In genomic region chr4:158826882-158827281, GRCh38 we compare ENCODE assay signal across 12 cellular contexts. TPM values are rescaled to one million over a fixed set of nuclear protein-coding genes. Genes with fewer than 3 reads are reported as not detected.
DNase-seq lines count a peak whose midpoint lies in the region; ATAC-seq, FAIRE-seq and TF ChIP-seq lines count a peak whose summit lies in the region.
"Had no signal": no experiment of that assay in that cellular context is flagged by ENCODE, and none has a peak within 500 bp of the region (broad histone marks: within the 10 kb centered on the region; RNA-seq: fewer than 3 reads in every experiment).

No MANE protein-coding gene starts in this region.

- peaks cover 6% of the 10 kb centered on the region for H3K36me3 Mint-ChIP-seq in Caco-2 (ENCODE audit: insufficient read depth, unreplicated experiment)
- H3K36me3 Mint-ChIP-seq in activated T-helper 17 cell treated with anti-CD3 and anti-CD28 coated beads, Interleukin-2, amount 50 U/mL, for 72 hours (ENCODE audit: low read depth) = peaks cover 57% of the 10 kb centered on the region

- H3K4me3 Mint-ChIP-seq in Caco-2 (ENCODE audit: unreplicated experiment) = peak overlapping the region; percentile 37
- H3K4me3 Mint-ChIP-seq in activated T-helper 17 cell treated with anti-CD3 and anti-CD28 coated beads, Interleukin-2, amount 50 U/mL, for 72 hours = peak overlapping the region; percentile 65

- TF ChIP-seq POLR2A in HepG2 (IDR thresholded peaks at IDR 0.05; ENCODE audit: insufficient read depth in 1 of 2, low read depth in 2 of 2, low read length in 2 of 2) = no peak

- CTCF ChIA-PET in Caco-2 (lab: Charles Lee) = interaction anchor here (1.0 to 1.1 kb wide), 2 partner anchors 27 to 629 kb away, joined by 3 to 7 read pairs; no protein-coding TSS in a partner anchor
- CTCF ChIA-PET in HepG2 (lab: Yijun Ruan, JAX; ENCODE audit: low intra/inter-chr PET ratio, low total read pairs) = no interaction called here

- H3K9me3 ChIP-seq in Caco-2 = no peaks in the 10 kb centered on the region
- H3K9me3 ChIP-seq in HepG2 (ENCODE audit: low read length) = no peaks in the 10 kb centered on the region
- no peaks in the 10 kb centered on the region for H3K9me3 ChIP-seq in Karpas-422 (ENCODE audit: low read length)
- H3K9me3 ChIP-seq: HAP-1 had no signal

- no peaks in the 10 kb centered on the region for H3K36me3 ChIP-seq in Caco-2 (ENCODE audit: control insufficient read depth, insufficient read depth, low read length)
- H3K36me3 ChIP-seq in HepG2 (replicated peaks in 1 of 2; ENCODE audit: control insufficient read depth in 1 of 2, insufficient read depth in 2 of 2, low read length in 2 of 2) = peaks cover 6 to 29% of the 10 kb centered on the region in 2 experiments
- no peaks in the 10 kb centered on the region for H3K36me3 ChIP-seq in Karpas-422 (ENCODE audit: insufficient read depth, low read length)

- TF ChIP-seq CTCF in Caco-2 (IDR thresholded peaks at IDR 0.05; ENCODE audit: insufficient read depth in 1 of 2, low read depth in 1 of 2, low read length in 1 of 2, severe bottlenecking in 1 of 2, unreplicated experiment in 1 of 2) (no peak), HepG2 (CRISPR knock-in tag; IDR thresholded peaks at IDR 0.05) (no peak)

- peaks cover 45% of the 10 kb centered on the region for H3K4me1 ChIP-seq in Caco-2
- peaks cover 77% of the 10 kb centered on the region for H3K4me1 ChIP-seq in HepG2 (ENCODE audit: insufficient read depth, low read length)
- no peaks in the 10 kb centered on the region for H3K4me1 ChIP-seq in Karpas-422 (ENCODE audit: low read length)
- H3K4me1 ChIP-seq: HAP-1 had no signal

- H3K9ac ChIP-seq in HepG2 (ENCODE audit: insufficient read depth, low read depth, low read length) = peak overlapping the region; percentile 51; the same call in 1 of the 2 replicates
- no peak overlapping the region for H3K9ac ChIP-seq in Karpas-422 (ENCODE audit: low read length)

- peak; percentile 95 for FAIRE-seq in HepG2 (lab: Jason Lieb, UNC)

- peak overlapping the region; percentile 80 for H3K27ac Mint-ChIP-seq in Caco-2 (ENCODE audit: unreplicated experiment)
- H3K27ac Mint-ChIP-seq in activated T-helper 17 cell treated with anti-CD3 and anti-CD28 coated beads, Interleukin-2, amount 50 U/mL, for 72 hours = peak overlapping the region; percentile 78

- no peaks in the 10 kb centered on the region for H3K27me3 Mint-ChIP-seq in Caco-2 (ENCODE audit: insufficient read depth, unreplicated experiment)
- H3K27me3 Mint-ChIP-seq in activated T-helper 17 cell treated with anti-CD3 and anti-CD28 coated beads, Interleukin-2, amount 50 U/mL, for 72 hours = no peaks in the 10 kb centered on the region

- peak in 1 of 2 experiments; percentile 96; a peak in 2 of 4 replicates for TF ChIP-seq EP300 in HepG2 (IDR thresholded peaks at IDR 0.05; ENCODE audit: low read depth in 2 of 2, low read length in 2 of 2)
- peak; percentile 86 for TF ChIP-seq EP300 in HepG2 (CRISPR knock-in tag; IDR thresholded peaks at IDR 0.05; ENCODE audit: borderline replicate concordance)

- in situ Hi-C loops in HepG2 (cut with HindIII; ENCODE audit: extremely low pct_ligation_motif_present, low pct_unique_long_range_greater_than_20kb) = loop anchor here (5.0 kb wide), 1 partner anchor 45 kb away; no protein-coding TSS in a partner anchor

- 0% methylated on average over 1 of the region's 1 CpG for WGBS in HepG2 (ENCODE audit: low lambda C conversion rate)

- H3K9me3 Mint-ChIP-seq in Caco-2 (ENCODE audit: unreplicated experiment) = no peaks in the 10 kb centered on the region
- no peaks in the 10 kb centered on the region for H3K9me3 Mint-ChIP-seq in activated T-helper 17 cell treated with anti-CD3 and anti-CD28 coated beads, Interleukin-2, amount 50 U/mL, for 72 hours

- H2AFZ ChIP-seq in HepG2 (ENCODE audit: low read length) (no peak overlapping the region), Karpas-422 (ENCODE audit: low read length) (no peak overlapping the region)

- H3K4me1 Mint-ChIP-seq in Caco-2 (ENCODE audit: low read depth, unreplicated experiment) = peaks cover 57% of the 10 kb centered on the region
- H3K4me1 Mint-ChIP-seq in activated T-helper 17 cell treated with anti-CD3 and anti-CD28 coated beads, Interleukin-2, amount 50 U/mL, for 72 hours = peaks cover 51% of the 10 kb centered on the region

- H4K20me1 ChIP-seq in HepG2 (ENCODE audit: insufficient read depth, low read length) (no peaks in the 10 kb centered on the region), Karpas-422 (ENCODE audit: insufficient read depth, low read depth, low read length) (no peaks in the 10 kb centered on the region)

- no peaks in the 10 kb centered on the region for H3K9me2 ChIP-seq in Karpas-422 (replicated peaks; ENCODE audit: insufficient read depth, low read length)

- H3K27ac ChIP-seq in HepG2 (ENCODE audit: extremely low read length, insufficient read depth, low read length) (peak overlapping the region; percentile 78), Karpas-422 (ENCODE audit: low read length) (no peak overlapping the region)

- H3K4me2 ChIP-seq in HepG2 (ENCODE audit: low read depth, low read length) = peak overlapping the region; percentile 43
- no peak overlapping the region for H3K4me2 ChIP-seq in Karpas-422 (ENCODE audit: low read depth, low read length, poor library complexity, severe bottlenecking)

- H3K27me3 ChIP-seq in Caco-2 (replicated peaks; ENCODE audit: control insufficient read depth, insufficient read depth, low read length) (no peaks in the 10 kb centered on the region), HepG2 (ENCODE audit: control insufficient read depth in 1 of 2, insufficient read depth in 2 of 2, low read length in 2 of 2) (no peaks in the 10 kb centered on the region), Karpas-422 (ENCODE audit: low read length) (no peaks in the 10 kb centered on the region)

- H3K4me3 ChIP-seq in Caco-2 (ENCODE audit: low read depth, low read length) = no peak overlapping the region
- H3K4me3 ChIP-seq in HepG2 (replicated peaks in 1 of 3; ENCODE audit: insufficient read depth in 1 of 3, low read depth in 2 of 3, low read length in 3 of 3) = no peak overlapping the region
- no peak overlapping the region for H3K4me3 ChIP-seq in Karpas-422 (ENCODE audit: low read length)
- H3K4me3 ChIP-seq: HAP-1 had no signal

- BruUV-seq in Caco-2 (replicated peaks; lab: Mats Ljungman, UMichigan) (no TSS peak), HepG2 (replicated peaks; lab: Mats Ljungman, UMichigan) (no TSS peak)

- POLR2A ChIA-PET in Caco-2 (lab: Charles Lee) = no interaction called here
- POLR2A ChIA-PET in HepG2 (lab: Yijun Ruan, JAX) = interaction anchor here (0.6 to 1.0 kb wide), 5 partner anchors 12 to 71 kb away, joined by 3 read pairs; partner anchors contain the start of gene FNIP2

- H3K79me2 ChIP-seq in HepG2 (ENCODE audit: insufficient read depth, low read length) = peaks cover 45% of the 10 kb centered on the region
- H3K79me2 ChIP-seq in Karpas-422 (ENCODE audit: low read length) = no peaks in the 10 kb centered on the region

- DNase-seq in Caco-2 (peak; percentile 65 to 75), HepG2 (ENCODE audit: low spot score) (peak; percentile 94), NCI-H82 treated with DMSO at 0.1 percent for 48 hours (lab: John Stamatoyannopoulos, UW; ENCODE audit: unreplicated experiment) (no peak), mesenteric fat pad (ENCODE audit: low spot score) (no peak), Karpas-422 (no peak)
- DNase-seq: EL; NCI-H1092 treated with DMSO at 0.1 percent for 48 hours; stimulated activated CD4-positive, alpha-beta T cell treated with anti-CD3 and anti-CD28 coated beads, Interleukin-4, amount 100 ng/mL, for 4 hours had no signal

- no peak for TF ChIP-seq RAD21 in HepG2 (CRISPR knock-in tag; IDR thresholded peaks at IDR 0.05)

- peak; percentile 35 for ATAC-seq in GM21737 (IDR thresholded peaks at IDR 0.05; ENCODE audit: unreplicated experiment)
- peak; percentile 47 for ATAC-seq in activated T-helper 17 cell treated with anti-CD3 and anti-CD28 coated beads, Interleukin-2, amount 50 U/mL, for 72 hours (replicated peaks)
- ATAC-seq in HepG2 = peak; percentile 92
- no peak for ATAC-seq in HG03521 (IDR thresholded peaks at IDR 0.05; ENCODE audit: unreplicated experiment)

- intact Hi-C loops in Caco-2 (cut with micrococcal nuclease; ENCODE audit: unreplicated experiment) = loop anchor here (1.0 to 2.0 kb wide), 3 partner anchors 17 to 58 kb away; partner anchors contain the start of gene FNIP2
- intact Hi-C loops in HepG2 (cut with micrococcal nuclease; ENCODE audit: unreplicated experiment) = loop anchor here (2.0 to 5.0 kb wide), 3 partner anchors 14 to 60 kb away; partner anchors contain the start of gene FNIP2

TF ChIP-seq in HepG2, 621 proteins besides CTCF, POLR2A, EP300 and RAD21 (continues in another document):
- TF ChIP-seq U2AF2 (IDR thresholded peaks at IDR 0.05; ENCODE audit: low read depth, low read length) = no peak
- no peak for TF ChIP-seq BRCA1 (CRISPR knock-in tag; IDR thresholded peaks at IDR 0.05)

RNA-seq across cellular contexts. Expression of gene FNIP2, which starts 58.1 kb away (rescaled TPM):
- total RNA-seq in Caco-2 (2022) (12.4 and 15.8 TPM in 2 replicates), HepG2 (2016; rRNA removed; fragmentation: Illumina TruSeq; extraction: Trizol) (15.5 and 21.8 TPM in 2 replicates), mesenteric fat pad (57.2 TPM)
- 10 to 100 TPM; 33.4 to 45.9 TPM for total RNA-seq in activated T-helper 17 cell treated with anti-CD3 and anti-CD28 coated beads, Interleukin-2, amount 50 U/mL, for 72 hours
- 3.0 and 4.9 TPM in 2 replicates for total RNA-seq in HepG2 (2016; cell fraction: cytosol; rRNA removed; fragmentation: Illumina TruSeq; extraction: Trizol; ENCODE audit: low read depth)
- total RNA-seq in HepG2 (2016; cell fraction: insoluble cytoplasmic fraction; rRNA removed; fragmentation: Illumina TruSeq; extraction: Trizol) = 14.7 and 18.4 TPM in 2 replicates
- 10.4 and 11.2 TPM in 2 replicates for total RNA-seq in HepG2 (2016; cell fraction: membrane; rRNA removed; fragmentation: Illumina TruSeq; extraction: Trizol)
- total RNA-seq in HepG2 (2016; cell fraction: nucleus; rRNA removed; fragmentation: Illumina TruSeq; extraction: Trizol) = 22.6 and 22.8 TPM in 2 replicates
- 21.0 and 24.0 TPM in 2 replicates for polyA plus RNA-seq in HepG2 (2011; rRNA removed)
- 15.3 and 25.0 TPM in 2 replicates for polyA plus RNA-seq in HepG2 (2011; cell fraction: cytosol; rRNA removed)
- polyA plus RNA-seq in HepG2 (2011; cell fraction: nucleus; rRNA removed) = 13.4 and 17.1 TPM in 2 replicates
- 38.7 and 42.8 TPM in 2 replicates for polyA plus RNA-seq in HepG2 (2012)
- polyA plus RNA-seq in HepG2 (2016; cell fraction: cytosol; fragmentation: Illumina TruSeq; extraction: Trizol; ENCODE audit: low read depth) = 0.37 and 0.41 TPM in 2 replicates
- polyA plus RNA-seq in HepG2 (2016; cell fraction: insoluble cytoplasmic fraction; fragmentation: Illumina TruSeq; extraction: Trizol; ENCODE audit: low read depth) = 12.9 and 13.3 TPM in 2 replicates
- polyA plus RNA-seq in HepG2 (2016; cell fraction: membrane; fragmentation: Illumina TruSeq; extraction: Trizol; ENCODE audit: low read depth) = 2.1 TPM in 2 replicates
- 11.3 and 12.9 TPM in 2 replicates for polyA plus RNA-seq in HepG2 (2016; cell fraction: nucleus; fragmentation: Illumina TruSeq; extraction: Trizol; ENCODE audit: insufficient read depth, low read depth)
- 1.8 and 45.2 TPM in 2 replicates for polyA minus RNA-seq in HepG2 (2011; rRNA and poly(A)+ RNA removed; ENCODE audit: low replicate concordance)
- polyA minus RNA-seq in HepG2 (2011; cell fraction: cytosol; rRNA and poly(A)+ RNA removed) = 33.4 and 50.0 TPM in 2 replicates
- 74.3 and 82.9 TPM in 2 replicates for polyA minus RNA-seq in HepG2 (2011; cell fraction: nucleus; rRNA and poly(A)+ RNA removed)
- 0.04 and 0.56 TPM in 2 replicates for total RNA-seq in Karpas-422 (2014; rRNA removed; shearing (Covaris generic); ENCODE audit: low replicate concordance)

Comparison
In these comparisons a context has a peak if more than half of its experiments do, and no peak if none do; other contexts are left out.
1. DNase-seq: peak in Caco-2 (2 of 2) and HepG2 (single experiment); none in NCI-H82 treated with DMSO at 0.1 percent for 48 hours (single experiment), mesenteric fat pad (single experiment) and Karpas-422 (single experiment).